26 cellular contexts compared by ENCODE assay signal in the genomic region with DNA sequence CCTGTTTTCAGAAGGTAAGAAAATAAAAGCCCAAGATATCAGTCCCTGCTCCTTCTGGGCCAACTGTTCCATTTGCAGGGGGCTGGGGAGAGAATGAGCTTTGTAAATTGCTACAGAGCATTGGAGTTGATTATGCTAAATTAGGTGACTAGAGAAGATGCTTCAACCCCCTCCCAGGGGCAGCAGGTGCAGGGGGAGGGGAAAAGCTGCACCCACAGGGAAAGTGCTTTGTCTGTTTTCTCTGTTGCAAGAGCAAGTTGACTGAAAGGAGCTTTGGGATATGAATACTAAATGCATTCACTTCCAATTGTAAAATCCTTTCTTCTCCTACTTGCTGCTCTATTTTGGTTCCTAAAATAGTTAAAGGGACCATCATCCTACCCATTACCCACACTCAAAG. TPM values are rescaled to one million over a fixed set of nuclear protein-coding genes. Genes with fewer than 3 reads are reported as not detected.
DNase-seq lines count a peak whose midpoint lies in the region; ATAC-seq, FAIRE-seq and TF ChIP-seq lines count a peak whose summit lies in the region.
"Had no signal": no experiment of that assay in that cellular context is flagged by ENCODE, and none has a peak within 500 bp of the region (broad histone marks: within the 10 kb centered on the region; RNA-seq: fewer than 3 reads in every experiment).

No MANE protein-coding gene starts in this region.

- DNase-seq in GM23338 (ENCODE audit: low spot score) (peak; percentile 22), H7 (peak; percentile 57), caudate nucleus (lab: John Stamatoyannopoulos, UW) (peak in 5 of 61 donors; percentile 19 to 48 (median 23)), islet precursor cell (peak; percentile 22), right atrium auricular region (ENCODE audit: low spot score) (no peak), GM12892 (ENCODE audit: insufficient read length) (no peak), mammary epithelial cell (no peak)
- DNase-seq: ACHN; C1 segment of cervical spinal cord; CD8-positive, alpha-beta memory T cell; DMS53; GOT3; MM.1S; NCI-H1092; NCI-H1694 treated with DMSO at 0.1 percent for 48 hours; NCI-H2171; NCI-H510A; NCI-H774; PC-3; SJCRH30 had no signal

- H3K9ac ChIP-seq in mammary epithelial cell (ENCODE audit: insufficient read depth, low read length), result no peak overlapping the region

- H3K4me3 Mint-ChIP-seq in GM23338, result peak overlapping the region; percentile 11; the same call in 1 of the 3 replicates

- TF ChIP-seq CTCF in GM23338 (conservative IDR thresholded peaks at IDR 0.05; ENCODE audit: low read depth in 2 of 2), result no peak
- no peak for TF ChIP-seq CTCF in right atrium auricular region (IDR thresholded peaks at IDR 0.05)
- no peak for TF ChIP-seq CTCF in mammary epithelial cell (conservative IDR thresholded peaks at IDR 0.05 in 1 of 2, IDR thresholded peaks at IDR 0.05 in 1 of 2; ENCODE audit: extremely low read depth in 1 of 2, insufficient read depth in 1 of 2, low read depth in 1 of 2, low read length in 2 of 2)

- H3K27me3 ChIP-seq in GM23338 (ENCODE audit: insufficient read depth) (peaks cover 8% of the 10 kb centered on the region; the same call in 1 of the 2 replicates), H7 (ENCODE audit: control insufficient read depth, insufficient read depth, low read length) (peaks cover 21% of the 10 kb centered on the region; the same call in 1 of the 2 replicates), right atrium auricular region (no peaks in the 10 kb centered on the region), mammary epithelial cell (ENCODE audit: insufficient read depth, low read length) (peaks cover 5% of the 10 kb centered on the region)

- peak overlapping the region; percentile 33 for H3K27ac Mint-ChIP-seq in GM23338
- H3K27ac Mint-ChIP-seq: CD8-positive, alpha-beta memory T cell had no signal

- intact Hi-C loops in mammary epithelial cell (cut with micrococcal nuclease), result no loop called here

- no peaks in the 10 kb centered on the region; the same call in 1 of the 2 replicates for H3K9me2 ChIP-seq in GM23338 (ENCODE audit: insufficient read depth)

- no peaks in the 10 kb centered on the region for H3K9me3 ChIP-seq in right atrium auricular region
- H3K9me3 ChIP-seq in mammary epithelial cell (replicated peaks; ENCODE audit: insufficient read depth, low read length), result no peaks in the 10 kb centered on the region
- H3K9me3 ChIP-seq: SJCRH30 had no signal

- H3K36me3 ChIP-seq in GM23338 (ENCODE audit: insufficient read depth) (no peaks in the 10 kb centered on the region), H7 (replicated peaks; ENCODE audit: control insufficient read depth, insufficient read depth, low read length) (no peaks in the 10 kb centered on the region), right atrium auricular region (no peaks in the 10 kb centered on the region), mammary epithelial cell (ENCODE audit: insufficient read depth, low read length) (no peaks in the 10 kb centered on the region)
- H3K36me3 ChIP-seq: SJCRH30 had no signal

- peaks cover 29% of the 10 kb centered on the region for H3K4me1 Mint-ChIP-seq in GM23338

- CTCF ChIA-PET in mammary epithelial cell (lab: Charles Lee; ENCODE audit: low non-redundant PET), result no interaction called here

- H3K9me3 Mint-ChIP-seq in GM23338, result no peaks in the 10 kb centered on the region
- H3K9me3 Mint-ChIP-seq: CD8-positive, alpha-beta memory T cell had no signal

- no peak overlapping the region for H2AFZ ChIP-seq in GM23338
- H2AFZ ChIP-seq in mammary epithelial cell (ENCODE audit: low read depth, low read length), result no peak overlapping the region

- no peaks in the 10 kb centered on the region for H4K20me1 ChIP-seq in GM23338 (replicated peaks; ENCODE audit: insufficient read depth)
- no peaks in the 10 kb centered on the region for H4K20me1 ChIP-seq in mammary epithelial cell (ENCODE audit: insufficient read depth, low read length)

- TF ChIP-seq POLR2A in GM12892 (IDR thresholded peaks at IDR 0.05; ENCODE audit: low read depth, low read length), result no peak

- 0 out of 2 replicates have a peak, but pooled peaks cover 6% of the 10 kb centered on the region for H3F3A ChIP-seq in GM23338 (replicated peaks; ENCODE audit: low read depth)

- no peak; the same call in 2 of the 3 replicates for ATAC-seq in GM23338
- no peak for ATAC-seq in HG02623 (IDR thresholded peaks at IDR 0.05; ENCODE audit: unreplicated experiment)
- ATAC-seq: PC-3 had no signal

- H3K4me2 ChIP-seq in GM23338, result peak overlapping the region; percentile 65
- no peak overlapping the region for H3K4me2 ChIP-seq in mammary epithelial cell (ENCODE audit: insufficient read depth, low read depth, low read length)

- H3K36me3 Mint-ChIP-seq in GM23338 (ENCODE audit: low read depth), result no peaks in the 10 kb centered on the region
- H3K36me3 Mint-ChIP-seq: CD8-positive, alpha-beta memory T cell had no signal

- in situ Hi-C loops in mammary epithelial cell (cut with MboI; ENCODE audit: low sequenced_read_pairs in 2 of 2), result loop anchor here in 1 of 2 donors (5.0 kb wide), 1 partner anchor 34 kb away; the partner anchor contains the start of gene KCNJ9

- H3K79me2 ChIP-seq in GM23338 (replicated peaks; ENCODE audit: insufficient read depth) (no peaks in the 10 kb centered on the region), mammary epithelial cell (ENCODE audit: insufficient read depth, low read length) (no peaks in the 10 kb centered on the region)

- dilution Hi-C loops in mammary epithelial cell (cut with HindIII; ENCODE audit: low sequenced_read_pairs), result no loop called here

- H3K4me1 ChIP-seq in GM23338 (ENCODE audit: insufficient read depth), result peaks cover 29% of the 10 kb centered on the region
- peaks cover 0 to 13% of the 10 kb centered on the region in 2 donors for H3K4me1 ChIP-seq in right atrium auricular region
- H3K4me1 ChIP-seq in mammary epithelial cell (ENCODE audit: insufficient read depth, low read length), result no peaks in the 10 kb centered on the region

- no peak overlapping the region for H3K4me3 ChIP-seq in GM23338
- no peak overlapping the region for H3K4me3 ChIP-seq in H7 (ENCODE audit: insufficient read depth, low read depth, low read length)
- no peak overlapping the region for H3K4me3 ChIP-seq in right atrium auricular region
- no peak overlapping the region for H3K4me3 ChIP-seq in mammary epithelial cell (replicated peaks in 1 of 3; ENCODE audit: insufficient read depth in 1 of 3, low read depth in 2 of 3, low read length in 3 of 3)
- H3K4me3 ChIP-seq: SJCRH30 had no signal

- H3K27ac ChIP-seq in GM23338 (ENCODE audit: low read depth) (no peak overlapping the region), caudate nucleus (ENCODE audit: low read depth, low read length) (peak overlapping the region; percentile 83), right atrium auricular region (no peak overlapping the region), mammary epithelial cell (ENCODE audit: insufficient read depth, low read depth, low read length) (no peak overlapping the region)
- H3K27ac ChIP-seq: RWPE1, SJCRH30 had no signal

- peaks cover 13% of the 10 kb centered on the region for H3K27me3 Mint-ChIP-seq in GM23338 (ENCODE audit: insufficient read depth, low read depth, poor library complexity)

- BruUV-seq in mammary epithelial cell (replicated peaks; lab: Mats Ljungman, UMichigan), result no TSS peak

- no peak for FAIRE-seq in GM12892 (lab: Jason Lieb, UNC)
- FAIRE-seq: GM12891, GM18507 had no signal

TF ChIP-seq in GM23338, 12 proteins besides CTCF, POLR2A, EP300 and RAD21 (continues in another document):
- TF ChIP-seq NANOG (IDR thresholded peaks at IDR 0.05; ENCODE audit: borderline replicate concordance), result no peak

RNA-seq across cellular contexts. Expression of gene PIGM, which starts 16.5 kb away (rescaled TPM):
- total RNA-seq in GM23338 (2014; rRNA removed; shearing (Covaris generic)), result 4.6 and 5.0 TPM in 2 replicates
- polyA plus RNA-seq in GM23338 (2016; fragmentation: Nextera tagmentation; extraction: Ambion mirVana) (5.0 TPM in 2 replicates), mammary epithelial cell (3.5 TPM)
- 2.6 and 3.0 TPM in 2 replicates for total RNA-seq in H7 (2014; rRNA removed; shearing (Covaris generic))
- total RNA-seq in right atrium auricular region (1 to 10 TPM; 2.4 to 3.2 TPM), mammary epithelial cell (1 to 10 TPM; 5.8 TPM)
- polyA plus RNA-seq in GM12892 (2012; ENCODE audit: missing spikeins), result 2.4 TPM
- polyA minus RNA-seq in mammary epithelial cell, result 5.6 TPM

RNA-seq across cellular contexts. Expression of gene KCNJ10, which starts 21.6 kb away (rescaled TPM):
- 1.6 and 2.8 TPM in 2 replicates for total RNA-seq in GM23338 (2014; rRNA removed; shearing (Covaris generic))
- polyA plus RNA-seq in GM23338 (2016; fragmentation: Nextera tagmentation; extraction: Ambion mirVana) (1.2 and 1.4 TPM in 2 replicates), mammary epithelial cell (not detected)
- total RNA-seq in H7 (2014; rRNA removed; shearing (Covaris generic)), result 0.07 TPM in 1 of 2 replicates, not detected in the other
- total RNA-seq in right atrium auricular region (under 1 TPM in 1 of 2 donors, not detected in 1; 0.20 TPM), mammary epithelial cell (not detected)
- polyA plus RNA-seq in GM12892 (2012; ENCODE audit: missing spikeins), result 0.15 TPM
- polyA minus RNA-seq in mammary epithelial cell, result not detected
- total RNA-seq: LHCN-M2; T-helper 1 cell treated with Interleukin-12 subunit alpha and Interleukin-12 subunit beta and Interleukin-4 antibody, amounts not matched to agents 30 ng/mL and 1 ng/mL, for 36 hours had no signal
- polyA plus RNA-seq: CD8-positive, alpha-beta memory T cell had no signal

RNA-seq across cellular contexts. Expression of gene KCNJ9, which starts 33.0 kb away (rescaled TPM):
- 0.08 and 0.24 TPM in 2 replicates for total RNA-seq in GM23338 (2014; rRNA removed; shearing (Covaris generic))
- polyA plus RNA-seq in GM23338 (2016; fragmentation: Nextera tagmentation; extraction: Ambion mirVana) (0.26 and 0.34 TPM in 2 replicates), mammary epithelial cell (not detected)
- total RNA-seq in H7 (2014; rRNA removed; shearing (Covaris generic)), result 0.07 TPM in 1 of 2 replicates, not detected in the other
- total RNA-seq in right atrium auricular region (under 1 TPM in 1 of 2 donors, not detected in 1; 0.08 TPM), mammary epithelial cell (not detected)
- polyA plus RNA-seq in GM12892 (2012; ENCODE audit: missing spikeins), result not detected
- not detected for polyA minus RNA-seq in mammary epithelial cell
- total RNA-seq: LHCN-M2; PC-3; SJCRH30; T-helper 1 cell treated with Interleukin-12 subunit alpha and Interleukin-12 subunit beta and Interleukin-4 antibody, amounts not matched to agents 30 ng/mL and 1 ng/mL, for 36 hours had no signal
- polyA plus RNA-seq: CD8-positive, alpha-beta memory T cell had no signal

RNA-seq across cellular contexts. Expression of gene IGSF8, which starts 50.1 kb away (rescaled TPM):
- 111 and 120 TPM in 2 replicates for total RNA-seq in GM23338 (2014; rRNA removed; shearing (Covaris generic))
- polyA plus RNA-seq in GM23338 (2016; fragmentation: Nextera tagmentation; extraction: Ambion mirVana), result 38.4 and 41.5 TPM in 2 replicates
- total RNA-seq in H7 (2014; rRNA removed; shearing (Covaris generic)), result 89.5 and 92.6 TPM in 2 replicates
- 10 to 100 TPM; 20.1 to 20.8 TPM for total RNA-seq in right atrium auricular region
- 4.2 TPM for polyA plus RNA-seq in GM12892 (2012; ENCODE audit: missing spikeins)
- total RNA-seq in mammary epithelial cell, result 10 to 100 TPM; 28.7 to 34.2 TPM
- polyA plus RNA-seq in mammary epithelial cell, result 22.8 TPM
- 23.9 TPM for polyA minus RNA-seq in mammary epithelial cell

Comparison
In these comparisons a context has a peak if more than half of its experiments do, and no peak if none do; other contexts are left out.
1. DNase-seq: peak in GM23338 (single experiment), H7 (single experiment) and islet precursor cell (single experiment); none in right atrium auricular region (single experiment), GM12892 (single experiment) and mammary epithelial cell (single experiment).